In the genomic region with DNA sequence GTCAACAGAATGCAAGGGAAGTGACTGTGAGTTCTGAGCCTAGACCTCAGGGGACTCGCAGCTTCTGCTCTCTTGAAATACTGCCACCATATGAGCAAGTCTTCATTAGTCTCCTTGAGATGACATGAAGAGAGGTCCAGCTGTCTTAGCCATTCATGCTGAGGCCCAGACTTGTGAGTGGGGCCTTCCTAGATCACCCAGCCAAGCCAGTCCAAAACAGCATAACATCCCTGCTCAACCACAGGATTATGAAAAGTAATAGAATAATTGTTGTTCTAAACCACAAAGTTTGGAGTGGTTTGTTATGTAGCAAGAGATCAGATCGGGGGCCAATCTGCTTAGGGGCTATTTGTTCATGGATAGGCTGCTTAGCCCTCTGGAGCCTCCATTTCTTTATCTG, we compare ENCODE assay signal across 38 cellular contexts.
"Had no signal": no experiment of that assay in that cellular context is flagged by ENCODE, and none has a peak within 500 bp of the region (broad histone marks: within the 10 kb centered on the region; RNA-seq: fewer than 3 reads in every experiment).

No MANE protein-coding gene starts in this region.

- H3K9me3 ChIP-seq: ascending aorta, Peyer's patch had no signal

- H3K27ac ChIP-seq: ascending aorta, cardiac muscle cell, Peyer's patch, VCaP had no signal

- H3K4me3 ChIP-seq: ascending aorta, cardiac muscle cell, Peyer's patch had no signal

- H3K36me3 ChIP-seq: ascending aorta, cardiac muscle cell, Peyer's patch had no signal

- DNase-seq: activated B cell treated with CpG ODN at 0.5 μM for 24 hours; activated CD4-positive, alpha-beta memory T cell treated with anti-CD3 and anti-CD28 coated beads for 36 hours; activated CD4-positive, alpha-beta T cell treated with anti-CD3 and anti-CD28 coated beads for 4 hours; activated CD4-positive, alpha-beta T cell treated with anti-CD3 and anti-CD28 coated beads, Interleukin-2, amount 50 U/mL, for 1 hour; activated CD4-positive, CD25-positive, alpha-beta regulatory T cell treated with anti-CD3 and anti-CD28 coated beads, Interleukin-2, amount 50 U/mL, for 72 hours; activated CD8-positive, alpha-beta memory T cell treated with anti-CD3 and anti-CD28 coated beads for 24 hours; activated CD8-positive, alpha-beta memory T cell treated with anti-CD3 and anti-CD28 coated beads, Interleukin-2, amount 10 ng/mL, durations not matched to agents 7 days and 5 days; activated CD8-positive, alpha-beta memory T cell treated with anti-CD3 and anti-CD28 coated beads, Interleukin-2, amount 50 U/mL, for 48 hours; activated effector memory CD4-positive, alpha-beta T cell treated with anti-CD3 and anti-CD28 coated beads, Interleukin-2, amount 50 U/mL, for 16 hours; activated naive CD4-positive, alpha-beta T cell; activated naive CD4-positive, alpha-beta T cell treated with anti-CD3 and anti-CD28 coated beads, Interleukin-2, amount 50 U/mL, for 16 hours; activated naive CD8-positive, alpha-beta T cell treated with anti-CD3 and anti-CD28 coated beads, Interleukin-2, amount 10 ng/mL, durations not matched to agents 7 days and 5 days; activated T-cell treated with anti-CD3 and anti-CD28 coated beads, Interleukin-2, amount 50 U/mL, for 72 hours; amygdala; Kasumi-1; KG1; MM.1S; MV-4-11; NCI-H1092 treated with DMSO at 0.1 percent for 48 hours; NCI-H1417; NCI-H146; NCI-H187; NCI-H2029 treated with DMSO at 0.1 percent for 48 hours; NCI-H2107; NCI-H2171; NCI-H510A; NCI-H69; NK-92 treated with Interleukin-12 subunit alpha and Interleukin-12 subunit beta, amount 100 ng/mL, for 24 hours; PC-3; Peyer's patch; RPMI8226; SHP77 treated with DMSO at 0.1 percent for 48 hours; T-cell; T-helper 17 cell; T-helper 9 cell had no signal

- H3K27me3 ChIP-seq: ascending aorta, Peyer's patch had no signal

- H3K4me1 ChIP-seq: ascending aorta, Peyer's patch had no signal
